ENCODE assay signal across 18 cellular contexts in the genomic region with DNA sequence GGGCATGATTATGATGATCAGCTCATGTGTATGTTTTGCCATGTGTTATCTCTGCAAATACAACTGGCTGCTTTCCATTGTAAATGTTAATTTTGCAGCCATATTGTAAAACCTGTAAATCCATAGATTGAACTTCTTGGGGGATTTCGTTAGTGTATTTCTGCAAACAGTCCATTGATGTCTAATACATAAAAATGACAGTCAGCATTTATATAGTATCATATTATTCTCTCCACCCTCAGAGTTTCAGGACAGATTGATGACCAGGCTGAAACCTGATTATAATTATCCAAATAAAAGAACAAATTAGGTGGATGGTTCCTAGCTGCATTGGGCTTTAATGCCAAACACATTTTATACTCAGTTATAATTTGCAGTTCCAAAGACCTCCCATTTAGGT.
DNase-seq lines count a peak whose midpoint lies in the region; ATAC-seq and TF ChIP-seq lines count a peak whose summit lies in the region.
"Had no signal": no experiment of that assay in that cellular context is flagged by ENCODE, and none has a peak within 500 bp of the region (broad histone marks: within the 10 kb centered on the region; RNA-seq: fewer than 3 reads in every experiment).

No MANE protein-coding gene starts in this region.

- H3K4me1 ChIP-seq in right cardiac atrium (ENCODE audit: control insufficient read depth, insufficient read depth, low read length): peaks cover 13% of the 10 kb centered on the region
- H3K4me1 ChIP-seq in gastroesophageal sphincter: peaks cover 0 to 25% (median 3%) of the 10 kb centered on the region in 3 donors
- peaks cover 0 to 5% (median 0%) of the 10 kb centered on the region in 4 donors for H3K4me1 ChIP-seq in stomach
- H3K4me1 ChIP-seq in upper lobe of left lung: peaks cover 0 to 3% (median 0%) of the 10 kb centered on the region in 4 donors
- H3K4me1 ChIP-seq: Peyer's patch had no signal

- ATAC-seq in right cardiac atrium (no peak), left cardiac atrium (no peak), gastroesophageal sphincter (no peak), upper lobe of left lung (ENCODE audit: low FRiP score in 2 of 2) (no peak), HG03135 (IDR thresholded peaks at IDR 0.05; ENCODE audit: unreplicated experiment) (no peak)
- ATAC-seq: CD8-positive, alpha-beta T cell; HCT116 had no signal

- WGBS in right cardiac atrium: 93% methylated on average over 1 of the region's 1 CpG
- WGBS in gastroesophageal sphincter (ENCODE audit: low coverage in 1 of 2), 2 donors: 85 to 90% methylated on average over 1 of the region's 1 CpG
- WGBS in stomach, 5 donors: 69 to 80% (median 71%) methylated on average over 1 of the region's 1 CpG
- WGBS in upper lobe of left lung, 2 donors: 85 to 87% methylated on average over 1 of the region's 1 CpG

- DNase-seq in right cardiac atrium: no peak
- DNase-seq in left cardiac atrium: no peak
- no peak for DNase-seq in stomach
- no peak for DNase-seq in upper lobe of left lung
- DNase-seq in COR-L47 (lab: John Stamatoyannopoulos, UW): no peak
- DNase-seq: CD8-positive, alpha-beta T cell; DMS79 treated with DMSO at 0.1 percent for 48 hours; GOT3; KG1; MV-4-11; NCI-H1694 treated with DMSO at 0.1 percent for 48 hours; NCI-H748 treated with DMSO at 0.1 percent for 48 hours; NK-92 treated with Interleukin-12 subunit alpha and Interleukin-12 subunit beta, amount 100 ng/mL, for 24 hours; Peyer's patch had no signal

- no peaks in the 10 kb centered on the region for H3K27me3 ChIP-seq in right cardiac atrium (ENCODE audit: control insufficient read depth, insufficient read depth)
- H3K27me3 ChIP-seq in gastroesophageal sphincter: no peaks in the 10 kb centered on the region
- no peaks in the 10 kb centered on the region for H3K27me3 ChIP-seq in stomach
- H3K27me3 ChIP-seq in upper lobe of left lung: no peaks in the 10 kb centered on the region
- H3K27me3 ChIP-seq: BLaER1, Peyer's patch had no signal

- no peak overlapping the region for H3K4me3 ChIP-seq in right cardiac atrium (ENCODE audit: low read length)
- no peak overlapping the region for H3K4me3 ChIP-seq in gastroesophageal sphincter
- no peak overlapping the region for H3K4me3 ChIP-seq in stomach
- H3K4me3 ChIP-seq in upper lobe of left lung: no peak overlapping the region
- H3K4me3 ChIP-seq: BLaER1, Peyer's patch had no signal

- no peaks in the 10 kb centered on the region for H3K9me3 ChIP-seq in right cardiac atrium (ENCODE audit: control insufficient read depth, low read length)
- H3K9me3 ChIP-seq in gastroesophageal sphincter: no peaks in the 10 kb centered on the region
- no peaks in the 10 kb centered on the region for H3K9me3 ChIP-seq in stomach
- H3K9me3 ChIP-seq in upper lobe of left lung: no peaks in the 10 kb centered on the region
- H3K9me3 ChIP-seq: BLaER1, Peyer's patch had no signal

- no peak for TF ChIP-seq POLR2A in gastroesophageal sphincter (IDR thresholded peaks at IDR 0.05)
- no peak for TF ChIP-seq POLR2A in stomach (IDR thresholded peaks at IDR 0.05)
- TF ChIP-seq POLR2A in upper lobe of left lung (IDR thresholded peaks at IDR 0.05): no peak

- H3K36me3 ChIP-seq in gastroesophageal sphincter (no peaks in the 10 kb centered on the region), stomach (no peaks in the 10 kb centered on the region), upper lobe of left lung (no peaks in the 10 kb centered on the region)
- H3K36me3 ChIP-seq: BLaER1, Peyer's patch had no signal

- TF ChIP-seq CTCF in gastroesophageal sphincter (IDR thresholded peaks at IDR 0.05) (no peak), stomach (IDR thresholded peaks at IDR 0.05) (no peak), upper lobe of left lung (IDR thresholded peaks at IDR 0.05) (no peak)

- intact Hi-C loops in right cardiac atrium (cut with DNase I): loop anchor here in 1 of 4 donors (10.0 kb wide), 1 partner anchor 68 kb away; no protein-coding TSS in a partner anchor
- intact Hi-C loops in left cardiac atrium (cut with DNase I): loop anchor here in 1 of 2 donors (10.0 kb wide), 1 partner anchor 68 kb away; no protein-coding TSS in a partner anchor
- intact Hi-C loops in stomach (cut with DNase I; ENCODE audit: low total_unique reads): no loop called here

- peak overlapping the region; percentile 98 for H3K27ac ChIP-seq in right cardiac atrium (ENCODE audit: low read length)
- H3K27ac ChIP-seq in gastroesophageal sphincter: peak overlapping the region; percentile 15 to 61 (median 49)
- peak overlapping the region in 4 of 5 donors; percentile 24 to 64 (median 34) for H3K27ac ChIP-seq in stomach
- no peak overlapping the region for H3K27ac ChIP-seq in upper lobe of left lung
- H3K27ac ChIP-seq: BLaER1 had no signal

- TF ChIP-seq EP300 in gastroesophageal sphincter (IDR thresholded peaks at IDR 0.05): no peak
- no peak for TF ChIP-seq EP300 in stomach (IDR thresholded peaks at IDR 0.05)
- TF ChIP-seq EP300 in upper lobe of left lung (IDR thresholded peaks at IDR 0.05): no peak

Comparison
In these comparisons a context has a peak if more than half of its experiments do, and no peak if none do; other contexts are left out.
1. H3K27ac ChIP-seq: peak in right cardiac atrium (single experiment), gastroesophageal sphincter (4 of 4) and stomach (4 of 5); none in upper lobe of left lung (0 of 4).